8 cellular contexts compared by ENCODE assay signal in genomic region chr19:9786342-9786741, GRCh38. TPM values are rescaled to one million over a fixed set of nuclear protein-coding genes. Genes with fewer than 3 reads are reported as not detected.
DNase-seq lines count a peak whose midpoint lies in the region; ATAC-seq and TF ChIP-seq lines count a peak whose summit lies in the region.

No MANE protein-coding gene starts in this region.

- H3K27me3 ChIP-seq in ACC112 (ENCODE audit: insufficient read depth, low read length) (no peaks in the 10 kb centered on the region), dorsolateral prefrontal cortex (no peaks in the 10 kb centered on the region)

- no peak overlapping the region for H2AFZ ChIP-seq in ACC112 (ENCODE audit: low read length, unreplicated experiment)

- H3K27ac ChIP-seq in ACC112 (ENCODE audit: low read depth, low read length), result 0 out of 2 replicates have a peak overlapping the region, but pooled peaks have one; percentile 74
- peak overlapping the region in 57 of 59 donors; percentile 49 to 99 (median 91) for H3K27ac ChIP-seq in dorsolateral prefrontal cortex

- intact Hi-C loops in dorsolateral prefrontal cortex (cut with DNase I), result no loop called here

- DNase-seq in LNCaP clone FGC (ENCODE audit: low read depth) (no peak), dorsolateral prefrontal cortex (peak in 1 of 10 donors; percentile 5), NCI-H1417 treated with DMSO at 0.1 percent for 48 hours (lab: John Stamatoyannopoulos, UW) (no peak), omental fat pad (ENCODE audit: low spot score) (no peak)
- no peak for DNase-seq in naive thymus-derived CD8-positive, alpha-beta T cell
- no peak for DNase-seq in central memory CD4-positive, alpha-beta T cell

- H3K36me3 ChIP-seq in ACC112 (ENCODE audit: insufficient read depth, low read length), result no peaks in the 10 kb centered on the region

- no peaks in the 10 kb centered on the region for H3K9me3 Mint-ChIP-seq in naive thymus-derived CD8-positive, alpha-beta T cell

- H3K4me3 Mint-ChIP-seq in naive thymus-derived CD8-positive, alpha-beta T cell, result peak overlapping the region; percentile 88 to 97 (median 92)

- peaks cover 0 to 3% (median 0%) of the 10 kb centered on the region in 3 donors for H3K36me3 Mint-ChIP-seq in naive thymus-derived CD8-positive, alpha-beta T cell

- POLR2A ChIA-PET in naive thymus-derived CD8-positive, alpha-beta T cell (lab: Charles Lee), result interaction anchor here (1.5 kb wide), 1 partner anchor 18 kb away, joined by 12 read pairs; the partner anchor contains the start of gene ZNF846

- H3K4me3 ChIP-seq in ACC112 (ENCODE audit: low read depth, low read length) (peak overlapping the region; percentile 98), LNCaP clone FGC (ENCODE audit: low read depth, low read length) (peak overlapping the region; percentile 56), dorsolateral prefrontal cortex (peak overlapping the region; percentile 44 to 96 (median 77))

- H3K27ac Mint-ChIP-seq in naive thymus-derived CD8-positive, alpha-beta T cell, result peak overlapping the region; percentile 91 to 99 (median 96)

- TF ChIP-seq CTCF in LNCaP clone FGC (IDR thresholded peaks at IDR 0.05; ENCODE audit: control insufficient read depth, extremely low read depth, insufficient read depth) (no peak), dorsolateral prefrontal cortex (IDR thresholded peaks at IDR 0.05 in 54 of 56, conservative IDR thresholded peaks at IDR 0.05 in 2 of 56; ENCODE audit: low read depth in 1 of 56, partially characterized antibody in 56 of 56) (no peak), omental fat pad (IDR thresholded peaks at IDR 0.05) (no peak)

- peaks cover 10 to 53% (median 35%) of the 10 kb centered on the region in 4 donors for H3K4me1 Mint-ChIP-seq in naive thymus-derived CD8-positive, alpha-beta T cell

- H3K79me2 ChIP-seq in ACC112 (ENCODE audit: control insufficient read depth, insufficient read depth, low read length, unreplicated experiment), result no peaks in the 10 kb centered on the region

- H3K4me1 ChIP-seq in ACC112 (ENCODE audit: control insufficient read depth, insufficient read depth, low read length, unreplicated experiment), result peaks cover 16% of the 10 kb centered on the region

- H3K27me3 Mint-ChIP-seq in naive thymus-derived CD8-positive, alpha-beta T cell, result no peaks in the 10 kb centered on the region

- no peak for ATAC-seq in naive thymus-derived CD8-positive, alpha-beta T cell
- ATAC-seq in GM21723 (IDR thresholded peaks at IDR 0.05; ENCODE audit: unreplicated experiment), result no peak
- ATAC-seq in omental fat pad (ENCODE audit: low FRiP score), result no peak

RNA-seq across cellular contexts. Expression of gene ZNF846, which starts 17.8 kb away (rescaled TPM):
- total RNA-seq in dorsolateral prefrontal cortex (10 to 100 TPM; 22.4 to 55.4 (median 33.7) TPM), omental fat pad (10 to 100 TPM in 2 of 4 donors, 1 to 10 TPM in 2; 6.5 to 21.4 (median 11.0) TPM)
- 10 to 100 TPM; 29.5 to 34.0 TPM for total RNA-seq in naive thymus-derived CD8-positive, alpha-beta T cell
- 10 to 100 TPM in 1 of 3 donors, 1 to 10 TPM in 2; 6.0 to 10.6 (median 9.5) TPM for polyA plus RNA-seq in naive thymus-derived CD8-positive, alpha-beta T cell

RNA-seq across cellular contexts. Expression of gene FBXL12, which starts 32.5 kb away (rescaled TPM):
- total RNA-seq in dorsolateral prefrontal cortex, result 10 to 100 TPM; 10.8 to 26.2 (median 17.7) TPM
- 10 to 100 TPM; 38.0 to 42.1 TPM for total RNA-seq in naive thymus-derived CD8-positive, alpha-beta T cell
- polyA plus RNA-seq in naive thymus-derived CD8-positive, alpha-beta T cell, result 10 to 100 TPM in 1 of 3 donors, 1 to 10 TPM in 2; 8.3 to 15.6 (median 8.5) TPM
- total RNA-seq in omental fat pad, result 10 to 100 TPM; 18.1 to 27.9 (median 22.6) TPM

RNA-seq across cellular contexts. Expression of gene UBL5, which starts 41.4 kb away (rescaled TPM):
- total RNA-seq in dorsolateral prefrontal cortex (100 to 1,000 TPM; 172 to 365 (median 275) TPM), omental fat pad (100 to 1,000 TPM; 407 to 513 (median 455) TPM)
- total RNA-seq in naive thymus-derived CD8-positive, alpha-beta T cell, result 100 to 1,000 TPM; 222 to 232 TPM
- 100 to 1,000 TPM; 694 to 819 (median 701) TPM for polyA plus RNA-seq in naive thymus-derived CD8-positive, alpha-beta T cell

RNA-seq across cellular contexts. Expression of gene PIN1, which starts 48.8 kb away (rescaled TPM):
- 100 to 1,000 TPM; 108 to 307 (median 215) TPM for total RNA-seq in dorsolateral prefrontal cortex
- 10 to 100 TPM; 63.3 to 65.6 TPM for total RNA-seq in naive thymus-derived CD8-positive, alpha-beta T cell
- 100 to 1,000 TPM in 1 of 3 donors, 10 to 100 TPM in 2; 85.3 to 126 (median 95.8) TPM for polyA plus RNA-seq in naive thymus-derived CD8-positive, alpha-beta T cell
- 10 to 100 TPM; 59.3 to 97.7 (median 77.0) TPM for total RNA-seq in omental fat pad
